ENCODE assay signal across 13 cellular contexts in genomic region chr10:680745-681144, GRCh38. TPM values are rescaled to one million over a fixed set of nuclear protein-coding genes. Genes with fewer than 3 reads are reported as not detected.
A peak's percentile ranks its signal among the peaks of the same experiment; 100 is the strongest.
DNase-seq lines count a peak whose midpoint lies in the region; ATAC-seq and TF ChIP-seq lines count a peak whose summit lies in the region.
"Had no signal": no experiment of that assay in that cellular context is flagged by ENCODE, and none has a peak within 500 bp of the region (broad histone marks: within the 10 kb centered on the region; RNA-seq: fewer than 3 reads in every experiment).

No MANE protein-coding gene starts in this region.

- no peak overlapping the region for H3K9ac ChIP-seq in neuronal stem cell (ENCODE audit: low read depth, low read length, poor library complexity)

- no peak overlapping the region for H3K14ac ChIP-seq in neuronal stem cell (ENCODE audit: low read length)

- no peak overlapping the region for H2AK5ac ChIP-seq in neuronal stem cell (ENCODE audit: low read depth, low read length)

- H3K27ac ChIP-seq in right atrium auricular region (peak overlapping the region; percentile 44 to 70), esophagus muscularis mucosa (replicated peaks in 1 of 4) (peak overlapping the region; percentile 42 to 95 (median 70)), neuronal stem cell (replicated peaks; ENCODE audit: low read length) (no peak overlapping the region), testis (no peak overlapping the region), lower lobe of right lung (no peak overlapping the region)

- DNase-seq in right atrium auricular region (ENCODE audit: low spot score) (no peak), cardiac septum (ENCODE audit: low spot score) (no peak), esophagus muscularis mucosa (ENCODE audit: extremely low spot score) (peak; percentile 42), neuronal stem cell (ENCODE audit: low spot score) (no peak), testis (peak; percentile 2), posterior cingulate gyrus (no peak), lower lobe of right lung (no peak), SK-N-DZ (ENCODE audit: low spot score) (no peak)
- DNase-seq: Calu3, KG1, NCI-H1694, PC-3 had no signal

- H2BK15ac ChIP-seq in neuronal stem cell (ENCODE audit: low read length) = no peak overlapping the region

- H3K4me1 ChIP-seq in right atrium auricular region (peaks cover 0 to 33% of the 10 kb centered on the region in 2 donors), esophagus muscularis mucosa (peaks cover 53 to 72% (median 70%) of the 10 kb centered on the region in 4 donors), neuronal stem cell (ENCODE audit: control insufficient read depth in 2 of 2, insufficient read depth in 1 of 2, low read depth in 1 of 2, low read length in 2 of 2) (peaks cover 0 to 12% of the 10 kb centered on the region in 2 donors), testis (peaks cover 5% of the 10 kb centered on the region), lower lobe of right lung (no peaks in the 10 kb centered on the region)

- intact Hi-C loops in cardiac septum (cut with DNase I) = loop anchor here (10.0 kb wide), 1 partner anchor 254 kb away; the partner anchor contains the start of gene LARP4B
- intact Hi-C loops in esophagus muscularis mucosa (cut with DNase I) = loop anchor here (10.0 kb wide), 1 partner anchor 56 kb away; no protein-coding TSS in a partner anchor
- intact Hi-C loops in testis (cut with DNase I; ENCODE audit: low total_unique reads) = no loop called here
- intact Hi-C loops in posterior cingulate gyrus (cut with DNase I) = loop anchor here (10.0 kb wide), 2 partner anchors 46 to 104 kb away; no protein-coding TSS in a partner anchor
- intact Hi-C loops in lower lobe of right lung (cut with DNase I) = no loop called here

- TF ChIP-seq POLR2A in esophagus muscularis mucosa (IDR thresholded peaks at IDR 0.05; ENCODE audit: low read depth) (no peak), testis (IDR thresholded peaks at IDR 0.05) (no peak)

- peak overlapping the region; percentile 67 for H3K18ac ChIP-seq in neuronal stem cell (ENCODE audit: low read length)

- WGBS in esophagus muscularis mucosa = 82% methylated on average over 12 of the region's 12 CpGs
- no CpG with 5 or more reads among the region's 12 CpGs for WGBS in neuronal stem cell (ENCODE audit: extremely low coverage in 2 of 2, insufficient read length in 2 of 2, insufficient replicate concordance in 1 of 2), 2 donors
- 91 to 94% methylated on average over 9 to 12 of the region's 12 CpGs for WGBS in testis, 2 donors

- no peak overlapping the region for H2AFZ ChIP-seq in neuronal stem cell (ENCODE audit: low read length)

- no peak overlapping the region for H4K8ac ChIP-seq in neuronal stem cell (ENCODE audit: low read depth, low read length)

- TF ChIP-seq CTCF in right atrium auricular region (IDR thresholded peaks at IDR 0.05) (no peak), esophagus muscularis mucosa (IDR thresholded peaks at IDR 0.05) (no peak), testis (IDR thresholded peaks at IDR 0.05) (no peak), lower lobe of right lung (IDR thresholded peaks at IDR 0.05) (no peak)

- H3K9me3 ChIP-seq in right atrium auricular region = no peaks in the 10 kb centered on the region
- H3K9me3 ChIP-seq in esophagus muscularis mucosa = no peaks in the 10 kb centered on the region
- peaks cover 5 to 13% of the 10 kb centered on the region in 2 donors for H3K9me3 ChIP-seq in neuronal stem cell (replicated peaks in 1 of 2; ENCODE audit: control insufficient read depth in 2 of 2, insufficient read depth in 1 of 2, low read depth in 1 of 2, low read length in 2 of 2)
- no peaks in the 10 kb centered on the region for H3K9me3 ChIP-seq in testis
- H3K9me3 ChIP-seq in lower lobe of right lung = no peaks in the 10 kb centered on the region

- ATAC-seq in lower lobe of right lung = no peak
- ATAC-seq: GM12878, PC-3 had no signal

- H3K4ac ChIP-seq in neuronal stem cell (ENCODE audit: low read length) = no peak overlapping the region

- H3K36me3 ChIP-seq in right atrium auricular region (no peaks in the 10 kb centered on the region), esophagus muscularis mucosa (no peaks in the 10 kb centered on the region), neuronal stem cell (replicated peaks in 1 of 2; ENCODE audit: control insufficient read depth in 2 of 2, insufficient read depth in 2 of 2, low read length in 2 of 2) (peaks cover 0 to 9% of the 10 kb centered on the region in 2 donors), testis (ENCODE audit: low read depth, missing control alignments) (no peaks in the 10 kb centered on the region), lower lobe of right lung (no peaks in the 10 kb centered on the region)

- H2BK12ac ChIP-seq in neuronal stem cell (ENCODE audit: low read length) = no peak overlapping the region

- no peaks in the 10 kb centered on the region for H3K27me3 ChIP-seq in right atrium auricular region
- H3K27me3 ChIP-seq in esophagus muscularis mucosa = no peaks in the 10 kb centered on the region
- no peaks in the 10 kb centered on the region for H3K27me3 ChIP-seq in neuronal stem cell (ENCODE audit: control insufficient read depth in 3 of 3, insufficient read depth in 3 of 3, low read depth in 1 of 3, low read length in 3 of 3)
- H3K27me3 ChIP-seq in testis = no peaks in the 10 kb centered on the region
- H3K27me3 ChIP-seq in lower lobe of right lung (ENCODE audit: low read depth) = no peaks in the 10 kb centered on the region

- no peak for TF ChIP-seq EP300 in esophagus muscularis mucosa (IDR thresholded peaks at IDR 0.05)

- H4K91ac ChIP-seq in neuronal stem cell (ENCODE audit: low read depth, low read length, poor library complexity) = no peak overlapping the region

- peak overlapping the region; percentile 44 for H3K23ac ChIP-seq in neuronal stem cell (ENCODE audit: low read depth, low read length, poor library complexity)

- H3K4me3 ChIP-seq in right atrium auricular region (no peak overlapping the region), esophagus muscularis mucosa (no peak overlapping the region), neuronal stem cell (ENCODE audit: low read length in 2 of 2) (no peak overlapping the region), testis (no peak overlapping the region), lower lobe of right lung (no peak overlapping the region)
- H3K4me3 ChIP-seq: GM12878 had no signal

- peaks cover 26% of the 10 kb centered on the region for H3K79me1 ChIP-seq in neuronal stem cell (ENCODE audit: low read depth, low read length)

- H2BK5ac ChIP-seq in neuronal stem cell (ENCODE audit: low read length) = peak overlapping the region; percentile 54

- no peak overlapping the region for H2BK120ac ChIP-seq in neuronal stem cell (ENCODE audit: low read depth, low read length)

- H3K4me2 ChIP-seq in neuronal stem cell (ENCODE audit: insufficient read depth, low read length, poor library complexity, severe bottlenecking) = no peak overlapping the region

RNA-seq across cellular contexts. Expression of gene DIP2C, which starts 8.7 kb away (rescaled TPM):
- 10 to 100 TPM; 21.1 to 23.8 TPM for total RNA-seq in right atrium auricular region
- total RNA-seq in cardiac septum = 28.8 TPM
- 10 to 100 TPM; 38.6 to 66.4 (median 55.7) TPM for total RNA-seq in esophagus muscularis mucosa
- 8.1 TPM for polyA plus RNA-seq in neuronal stem cell (2013, experiment 1 of 2)
- 8.4 TPM for polyA plus RNA-seq in neuronal stem cell (2013, experiment 2 of 2)
- total RNA-seq in testis = 10 to 100 TPM; 30.1 to 43.4 TPM
- polyA plus RNA-seq in testis (ENCODE audit: insufficient read depth, low read depth, low replicate concordance) = 14.9 TPM
- 15.1 TPM for total RNA-seq in lower lobe of right lung
- polyA plus RNA-seq in SK-N-DZ (2014; cell fraction: cytosol; rRNA removed) = 5.8 and 6.8 TPM in 2 replicates
- 5.8 and 13.1 TPM in 2 replicates for polyA plus RNA-seq in SK-N-DZ (2014; cell fraction: nucleus; rRNA removed)

Comparison
In these comparisons a context has a peak if more than half of its experiments do, and no peak if none do; other contexts are left out.
1. DNase-seq: peak in esophagus muscularis mucosa (single experiment) and testis (single experiment); none in right atrium auricular region (single experiment), cardiac septum (single experiment), neuronal stem cell (single experiment), posterior cingulate gyrus (0 of 10), lower lobe of right lung (single experiment) and SK-N-DZ (single experiment).
2. H3K27ac ChIP-seq: peak in right atrium auricular region (2 of 2) and esophagus muscularis mucosa (4 of 4); none in neuronal stem cell (single experiment), testis (0 of 2) and lower lobe of right lung (single experiment).
3. intact Hi-C loops: an anchor here in cardiac septum (10.0 kb wide), esophagus muscularis mucosa (10.0 kb wide) and posterior cingulate gyrus (10.0 kb wide); none called in testis and lower lobe of right lung.